ENCODE assay signal across 9 cellular contexts in genomic region chr21:36419996-36420395, GRCh38. TPM values are rescaled to one million over a fixed set of nuclear protein-coding genes. Genes with fewer than 3 reads are reported as not detected.
DNase-seq lines count a peak whose midpoint lies in the region; ATAC-seq, FAIRE-seq and TF ChIP-seq lines count a peak whose summit lies in the region.
"Had no signal": no experiment of that assay in that cellular context is flagged by ENCODE, and none has a peak within 500 bp of the region (broad histone marks: within the 10 kb centered on the region; RNA-seq: fewer than 3 reads in every experiment).

No MANE protein-coding gene starts in this region.

- no peaks in the 10 kb centered on the region for H3K9me3 ChIP-seq in A673 (ENCODE audit: low read depth, low read length, poor library complexity, severe bottlenecking)
- H3K9me3 ChIP-seq in T-helper 17 cell (ENCODE audit: control insufficient read depth, low read length, poor library complexity, severe bottlenecking) = no peaks in the 10 kb centered on the region
- H3K9me3 ChIP-seq in small intestine (ENCODE audit: control insufficient read depth, low read depth) = no peaks in the 10 kb centered on the region

- no peaks in the 10 kb centered on the region for H3K27me3 ChIP-seq in A673 (replicated peaks; ENCODE audit: insufficient read depth, low read depth, low read length, poor library complexity)
- H3K27me3 ChIP-seq in small intestine (ENCODE audit: control insufficient read depth in 2 of 2, insufficient read depth in 2 of 2, low read length in 2 of 2) = no peaks in the 10 kb centered on the region

- WGBS in small intestine, 3 donors = 25 to 50% (median 42%) methylated on average over 8 of the region's 8 CpGs

- H3K27ac Mint-ChIP-seq in T-helper 17 cell = no peak overlapping the region
- peak overlapping the region in 1 of 5 experiments; percentile 29 for H3K27ac Mint-ChIP-seq in brain

- H3K4me1 ChIP-seq in A673 (ENCODE audit: insufficient read depth, low read length, poor library complexity, severe bottlenecking) (peaks cover 27% of the 10 kb centered on the region), small intestine (ENCODE audit: control insufficient read depth in 2 of 2, insufficient read depth in 1 of 2, low read depth in 1 of 2, low read length in 1 of 2) (no peaks in the 10 kb centered on the region)

- H3K36me3 ChIP-seq in A673 (ENCODE audit: insufficient read depth, low read length, poor library complexity, severe bottlenecking) = peaks cover 21% of the 10 kb centered on the region
- no peaks in the 10 kb centered on the region for H3K36me3 ChIP-seq in small intestine (ENCODE audit: control insufficient read depth in 2 of 2, insufficient read depth in 2 of 2, low read length in 2 of 2)

- H3K36me3 Mint-ChIP-seq in T-helper 17 cell (ENCODE audit: low read depth) = peaks cover 3% of the 10 kb centered on the region
- H3K36me3 Mint-ChIP-seq in brain = peaks cover 3% of the 10 kb centered on the region

- ATAC-seq in GM18909 (IDR thresholded peaks at IDR 0.05; ENCODE audit: poor library complexity, unreplicated experiment) (peak; percentile 67), T-helper 17 cell (peak; percentile 54)

- FAIRE-seq in small intestine (lab: Jason Lieb, UNC) = no peak

- intact Hi-C loops in A673 (cut with micrococcal nuclease; ENCODE audit: unreplicated experiment) = loop anchor here (2.0 to 10.0 kb wide), 6 partner anchors 67 to 507 kb away; no protein-coding TSS in a partner anchor

- H3K4me3 ChIP-seq in A673 (ENCODE audit: low read depth, low read length, poor library complexity, severe bottlenecking) = no peak overlapping the region
- H3K4me3 ChIP-seq in small intestine (ENCODE audit: low read depth in 1 of 2, low read length in 2 of 2) = no peak overlapping the region

- TF ChIP-seq CTCF in A673 (conservative IDR thresholded peaks at IDR 0.05; ENCODE audit: low read depth, low read length) (peak; percentile 86), brain (conservative IDR thresholded peaks at IDR 0.05) (peak; percentile 73 to 82)

- no peak overlapping the region for H3K4me3 Mint-ChIP-seq in T-helper 17 cell
- H3K4me3 Mint-ChIP-seq in brain = no peak overlapping the region

- BruUV-seq in A673 (replicated peaks; lab: Mats Ljungman, UMichigan) = no TSS peak

- DNase-seq in A673 (ENCODE audit: low spot score) (peak; percentile 90), NCI-H1105 treated with DMSO at 0.1 percent for 48 hours (lab: John Stamatoyannopoulos, UW) (peak; percentile 9), T-helper 17 cell (no peak), iPS-NIHi11 (ENCODE audit: low spot score) (peak; percentile 90), small intestine (peak; percentile 61)
- no peak for DNase-seq in central memory CD4-positive, alpha-beta T cell

- CTCF ChIA-PET in A673 (lab: Charles Lee) = interaction anchor here (0.6 to 0.7 kb wide), 2 partner anchors 21 to 59 kb away, joined by 3 to 4 read pairs; no protein-coding TSS in a partner anchor

- H3K4me1 Mint-ChIP-seq in T-helper 17 cell = peaks cover 2% of the 10 kb centered on the region
- peaks cover 2% of the 10 kb centered on the region for H3K4me1 Mint-ChIP-seq in brain

- POLR2A ChIA-PET in A673 (lab: Charles Lee; ENCODE audit: low non-redundant PET) = no interaction called here

- no peaks in the 10 kb centered on the region for H3K27me3 Mint-ChIP-seq in T-helper 17 cell
- no peaks in the 10 kb centered on the region for H3K27me3 Mint-ChIP-seq in brain

- H3K27ac ChIP-seq in A673 (ENCODE audit: low read depth, low read length, poor library complexity, severe bottlenecking) (peak overlapping the region; percentile 52), small intestine (ENCODE audit: low read depth in 1 of 2, low read length in 1 of 2) (no peak overlapping the region)

- peaks cover 0 to 3% (median 0%) of the 10 kb centered on the region in 5 experiments for H3K9me3 Mint-ChIP-seq in brain

RNA-seq across cellular contexts. Expression of gene CHAF1B, which starts 34.8 kb away (rescaled TPM):
- total RNA-seq in A673 (2021) (52.7 and 53.4 TPM in 2 replicates), T-helper 17 cell (1 to 10 TPM; 2.4 to 5.7 TPM)
- polyA plus RNA-seq in brain (ENCODE audit: insufficient read depth, low read depth, low replicate concordance) (15.1 TPM), small intestine (1 to 10 TPM in 2 of 3 donors, under 1 TPM in 1; 0.89 to 4.1 (median 1.1) TPM)

RNA-seq across cellular contexts. Expression of gene CLDN14, which starts 59.9 kb away (rescaled TPM):
- total RNA-seq in A673 (2021) = not detected in 2 replicates
- not detected for total RNA-seq in T-helper 17 cell
- polyA plus RNA-seq in brain (ENCODE audit: insufficient read depth, low read depth, low replicate concordance) = not detected
- under 1 TPM in 1 of 3 donors, not detected in 2; 0.09 TPM for polyA plus RNA-seq in small intestine
- total RNA-seq: mononuclear cell had no signal

Comparison
In these comparisons a context has a peak if more than half of its experiments do, and no peak if none do; other contexts are left out.
1. DNase-seq: peak in A673 (single experiment), NCI-H1105 treated with DMSO at 0.1 percent for 48 hours (single experiment), iPS-NIHi11 (single experiment) and small intestine (single experiment); none in T-helper 17 cell (0 of 3) and central memory CD4-positive, alpha-beta T cell (single experiment).